ENCODE assay signal across 33 cellular contexts in the genomic region with DNA sequence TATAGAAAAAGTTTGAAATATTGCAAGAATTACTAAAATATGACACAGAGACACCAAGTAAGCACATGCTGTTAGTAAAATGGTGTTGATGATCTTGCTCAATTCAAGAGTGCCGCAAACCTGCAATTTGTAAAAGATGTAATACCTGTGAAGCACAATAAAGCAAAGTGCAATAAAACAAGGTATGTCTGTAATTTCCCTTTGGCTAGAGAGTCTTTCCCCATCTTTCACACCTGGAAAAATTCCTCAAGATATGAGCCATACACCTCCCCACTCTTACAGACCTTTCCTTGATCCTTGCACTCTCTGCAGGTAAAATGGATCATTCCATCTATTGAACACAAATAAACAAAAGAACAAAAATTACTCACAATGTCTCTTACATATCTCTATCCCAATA.
"Had no signal": no experiment of that assay in that cellular context is flagged by ENCODE, and none has a peak within 500 bp of the region (broad histone marks: within the 10 kb centered on the region; RNA-seq: fewer than 3 reads in every experiment).

No MANE protein-coding gene starts in this region.

- H3K4me1 ChIP-seq: adrenal gland, body of pancreas, gastroesophageal sphincter, heart right ventricle had no signal

- H3K27ac Mint-ChIP-seq: activated B cell treated with CpG ODN at 0.5 μM for 24 hours; activated CD8-positive, alpha-beta T cell treated with anti-CD3 and anti-CD28 coated beads for 36 hours; activated naive CD4-positive, alpha-beta T cell treated with anti-CD3 and anti-CD28 coated beads for 36 hours; activated naive CD4-positive, alpha-beta T cell treated with anti-CD3 and anti-CD28 coated beads, Interleukin-2, amount 50 U/mL, for 24 hours; activated naive CD8-positive, alpha-beta T cell treated with anti-CD3 and anti-CD28 coated beads for 36 hours; activated naive CD8-positive, alpha-beta T cell treated with anti-CD3 and anti-CD28 coated beads, Interleukin-2, amount 50 U/mL, for 24 hours; activated T-helper 1 cell treated with anti-CD3 and anti-CD28 coated beads, Interleukin-12 subunit alpha, Interleukin-12 subunit beta, Interleukin-2, Interleukin-4 antibody, amounts not matched to agents 30 ng/mL and 10 ng/mL and 1 ng/mL, durations not matched to agents 14 hours and 24 hours and 36 hours; activated T-helper 2 cell treated with anti-CD3 and anti-CD28 coated beads, Interferon-gamma antibody, Interleukin-2, Interleukin-4, amounts not matched to agents 10 μg/mL and 5 μg/mL and 100 μg/mL, durations not matched to agents 14 hours and 24 hours and 36 hours; dendritic cell treated with granulocyte-macrophage colony-stimulating factor and Interleukin-4, amounts not matched to agents 40 ng/mL and 50 ng/mL, for 4 days; effector memory CD8-positive, alpha-beta T cell; T-helper 17 cell; T-helper 2 cell treated with Interferon-gamma antibody and Interleukin-4, amounts not matched to agents 5 μg/mL and 100 μg/mL, for 36 hours had no signal

- H3K36me3 ChIP-seq: adrenal gland, gastroesophageal sphincter, heart right ventricle, WERI-Rb-1 had no signal

- H3K4me1 Mint-ChIP-seq: activated B cell treated with CpG ODN at 0.5 μM for 24 hours; activated naive CD4-positive, alpha-beta T cell treated with anti-CD3 and anti-CD28 coated beads, Interleukin-2, amount 50 U/mL, for 24 hours; activated naive CD8-positive, alpha-beta T cell treated with anti-CD3 and anti-CD28 coated beads for 36 hours; activated naive CD8-positive, alpha-beta T cell treated with anti-CD3 and anti-CD28 coated beads, Interleukin-2, amount 50 U/mL, for 24 hours; central memory CD8-positive, alpha-beta T cell; T-helper 17 cell had no signal

- H3K9me3 ChIP-seq: adrenal gland had no signal

- H3K27ac ChIP-seq: adrenal gland, body of pancreas, coronary artery, gastroesophageal sphincter, heart right ventricle, WERI-Rb-1 had no signal

- H3K27me3 Mint-ChIP-seq: activated B cell treated with CpG ODN at 0.5 μM for 24 hours; activated CD8-positive, alpha-beta T cell treated with anti-CD3 and anti-CD28 coated beads for 36 hours; activated naive CD4-positive, alpha-beta T cell treated with anti-CD3 and anti-CD28 coated beads, Interleukin-2, amount 50 U/mL, for 24 hours; activated naive CD8-positive, alpha-beta T cell treated with anti-CD3 and anti-CD28 coated beads for 36 hours; activated naive CD8-positive, alpha-beta T cell treated with anti-CD3 and anti-CD28 coated beads, Interleukin-2, amount 50 U/mL, for 24 hours; dendritic cell treated with granulocyte-macrophage colony-stimulating factor and Interleukin-4, amounts not matched to agents 40 ng/mL and 50 ng/mL, for 4 days; T-helper 17 cell had no signal

- H3K4me3 ChIP-seq: adrenal gland, body of pancreas, coronary artery, gastroesophageal sphincter, heart right ventricle had no signal

- H3K4me3 Mint-ChIP-seq: activated B cell treated with CpG ODN at 0.5 μM for 24 hours; activated CD8-positive, alpha-beta T cell treated with anti-CD3 and anti-CD28 coated beads for 36 hours; activated naive CD4-positive, alpha-beta T cell treated with anti-CD3 and anti-CD28 coated beads for 36 hours; activated naive CD4-positive, alpha-beta T cell treated with anti-CD3 and anti-CD28 coated beads, Interleukin-2, amount 50 U/mL, for 24 hours; activated naive CD8-positive, alpha-beta T cell treated with anti-CD3 and anti-CD28 coated beads for 36 hours; activated naive CD8-positive, alpha-beta T cell treated with anti-CD3 and anti-CD28 coated beads, Interleukin-2, amount 50 U/mL, for 24 hours; activated T-cell treated with anti-CD3 and anti-CD28 coated beads, Interleukin-2, amount 50 U/mL, for 4 hours; activated T-helper 1 cell treated with anti-CD3 and anti-CD28 coated beads, Interleukin-12 subunit alpha, Interleukin-12 subunit beta, Interleukin-2, Interleukin-4 antibody, amounts not matched to agents 30 ng/mL and 10 ng/mL and 1 ng/mL, durations not matched to agents 14 hours and 24 hours and 36 hours; central memory CD8-positive, alpha-beta T cell; dendritic cell treated with granulocyte-macrophage colony-stimulating factor and Interleukin-4, amounts not matched to agents 40 ng/mL and 50 ng/mL, for 4 days; effector memory CD8-positive, alpha-beta T cell; T-helper 17 cell; T-helper 2 cell treated with Interferon-gamma antibody and Interleukin-4, amounts not matched to agents 5 μg/mL and 100 μg/mL, for 36 hours had no signal

- ATAC-seq: activated CD4-positive, CD25-positive, alpha-beta regulatory T cell treated with anti-CD3 and anti-CD28 coated beads, Interleukin-2, amount 50 U/mL, for 24 hours; activated CD8-positive, alpha-beta T cell treated with anti-CD3 and anti-CD28 coated beads for 36 hours; activated naive CD8-positive, alpha-beta T cell treated with anti-CD3 and anti-CD28 coated beads, Interleukin-2, amount 50 U/mL, for 24 hours; activated T-cell treated with anti-CD3 and anti-CD28 coated beads, Interleukin-2, amount 50 U/mL, for 4 hours; body of pancreas; effector memory CD8-positive, alpha-beta T cell; esophagus mucosa; gastroesophageal sphincter; heart right ventricle; T-helper 17 cell had no signal

- H3K9me3 Mint-ChIP-seq: activated B cell treated with CpG ODN at 0.5 μM for 24 hours; activated CD8-positive, alpha-beta T cell treated with anti-CD3 and anti-CD28 coated beads for 36 hours; activated T-cell treated with anti-CD3 and anti-CD28 coated beads, Interleukin-2, amount 50 U/mL, for 4 hours; activated T-helper 1 cell treated with anti-CD3 and anti-CD28 coated beads, Interleukin-12 subunit alpha, Interleukin-12 subunit beta, Interleukin-2, Interleukin-4 antibody, amounts not matched to agents 30 ng/mL and 10 ng/mL and 1 ng/mL, durations not matched to agents 14 hours and 24 hours and 36 hours; activated T-helper 2 cell treated with anti-CD3 and anti-CD28 coated beads, Interferon-gamma antibody, Interleukin-2, Interleukin-4, amounts not matched to agents 10 μg/mL and 5 μg/mL and 100 μg/mL, durations not matched to agents 14 hours and 24 hours and 36 hours; central memory CD8-positive, alpha-beta T cell; effector memory CD8-positive, alpha-beta T cell; T-helper 2 cell treated with Interferon-gamma antibody and Interleukin-4, amounts not matched to agents 5 μg/mL and 100 μg/mL, for 36 hours had no signal

- DNase-seq: activated B cell treated with CpG ODN at 0.5 μM for 24 hours; activated CD4-positive, alpha-beta T cell treated with anti-CD3 and anti-CD28 coated beads for 48 hours; activated CD4-positive, alpha-beta T cell treated with anti-CD3 and anti-CD28 coated beads, Interleukin-2, amount 50 U/mL, for 1 hour; activated CD4-positive, alpha-beta T cell treated with anti-CD3 and anti-CD28 coated beads, Interleukin-2, amount 50 U/mL, for 48 hours; activated CD8-positive, alpha-beta memory T cell treated with anti-CD3 and anti-CD28 coated beads for 24 hours; activated CD8-positive, alpha-beta T cell treated with anti-CD3 and anti-CD28 coated beads for 36 hours; activated effector memory CD4-positive, alpha-beta T cell treated with anti-CD3 and anti-CD28 coated beads, Interleukin-2, amount 50 U/mL, for 16 hours; activated naive CD4-positive, alpha-beta T cell treated with anti-CD3 and anti-CD28 coated beads for 36 hours; activated naive CD8-positive, alpha-beta T cell treated with anti-CD3 and anti-CD28 coated beads for 36 hours; activated naive CD8-positive, alpha-beta T cell treated with anti-CD3 and anti-CD28 coated beads, Interleukin-2, amount 50 U/mL, for 24 hours; activated T-cell treated with anti-CD3 and anti-CD28 coated beads, Interleukin-2, amount 50 U/mL, for 4 hours; adrenal gland; amygdala; aorta; body of pancreas; effector CD4-positive, alpha-beta T cell; effector memory CD8-positive, alpha-beta T cell; foreskin melanocyte; heart right ventricle; T-helper 1 cell; T-helper 17 cell; T1000; WERI-Rb-1 had no signal

- H3K36me3 Mint-ChIP-seq: activated naive CD4-positive, alpha-beta T cell treated with anti-CD3 and anti-CD28 coated beads, Interleukin-2, amount 50 U/mL, for 24 hours; activated naive CD8-positive, alpha-beta T cell treated with anti-CD3 and anti-CD28 coated beads for 36 hours had no signal

- H3K27me3 ChIP-seq: adrenal gland, body of pancreas, gastroesophageal sphincter, heart right ventricle had no signal
